In genomic region chrX:85243761-85244410, GRCh38 we compare ENCODE assay signal across 8 cellular contexts. TPM values are rescaled to one million over a fixed set of nuclear protein-coding genes. Genes with fewer than 3 reads are reported as not detected.
A peak's percentile ranks its signal among the peaks of the same experiment; 100 is the strongest.
DNase-seq lines count a peak whose midpoint lies in the region; ATAC-seq and TF ChIP-seq lines count a peak whose summit lies in the region.

A gene with protein sequence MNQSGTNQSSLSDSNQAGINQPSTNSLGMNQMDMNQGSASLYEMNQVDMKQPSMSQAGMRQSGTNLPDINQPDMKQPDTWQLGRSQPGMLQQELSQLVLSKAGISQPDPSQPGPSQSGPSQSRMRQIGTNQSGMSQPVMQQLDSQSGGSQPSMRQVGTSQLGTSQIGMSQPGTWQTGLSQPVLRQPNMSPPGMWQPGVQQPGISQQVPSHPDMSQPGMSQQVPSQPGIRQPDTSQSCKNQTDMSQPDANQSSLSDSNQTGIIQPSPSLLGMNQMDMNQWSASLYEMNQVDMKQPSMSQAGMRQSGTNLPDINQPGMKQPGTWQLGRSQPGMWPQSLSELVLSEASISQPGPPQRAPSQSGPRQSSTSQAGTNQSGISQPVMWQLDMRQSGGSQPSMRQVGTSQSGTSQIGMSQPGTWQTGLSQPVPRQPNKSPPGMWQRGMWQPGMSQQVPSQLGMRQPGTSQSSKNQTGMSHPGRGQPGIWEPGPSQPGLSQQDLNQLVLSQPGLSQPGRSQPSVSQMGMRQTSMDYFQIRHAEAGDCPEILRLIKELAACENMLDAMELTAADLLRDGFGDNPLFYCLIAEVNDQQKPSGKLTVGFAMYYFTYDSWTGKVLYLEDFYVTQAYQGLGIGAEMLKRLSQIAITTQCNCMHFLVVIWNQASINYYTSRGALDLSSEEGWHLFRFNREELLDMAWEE (minus strand): TSS chrX:85243779. CDS start chrX:85108968, 134,811 bp downstream.
Gene ZNF711, plus strand, starts transcription at chrX:85243991. Its CDS starts 3,582 bp downstream, at chrX:85247573.

- peaks cover 3% of the 10 kb centered on the region for H3K4me1 Mint-ChIP-seq in activated naive CD8-positive, alpha-beta T cell treated with anti-CD3 and anti-CD28 coated beads for 36 hours

- peak within 1 kb of the TSS; percentile 14 to 31 for H3K4me3 ChIP-seq in neutrophil (ENCODE audit: low read depth in 1 of 2, low read length in 1 of 2)

- intact Hi-C loops in Right ventricle myocardium inferior (cut with DNase I), result no loop called here
- intact Hi-C loops in cardiac septum (cut with DNase I), result no loop called here
- intact Hi-C loops in Right ventricle myocardium superior (cut with DNase I), result no loop called here

- peaks cover 0 to 9% of the 10 kb centered on the region in 2 experiments for H3K4me1 ChIP-seq in neutrophil (ENCODE audit: control insufficient read depth in 1 of 2, insufficient read depth in 1 of 2, low read depth in 1 of 2, low read length in 1 of 2)

- H3K36me3 ChIP-seq in neutrophil, result no peaks in the 10 kb centered on the region

- H3K27me3 ChIP-seq in neutrophil, result peaks cover 38% of the 10 kb centered on the region

- H3K4me3 Mint-ChIP-seq in activated naive CD8-positive, alpha-beta T cell treated with anti-CD3 and anti-CD28 coated beads for 36 hours, result peak within 1 kb of the TSS; percentile 91

- H3K36me3 Mint-ChIP-seq in activated naive CD8-positive, alpha-beta T cell treated with anti-CD3 and anti-CD28 coated beads for 36 hours, result no peaks in the 10 kb centered on the region

- H3K9me3 ChIP-seq in neutrophil, result no peaks in the 10 kb centered on the region

- no peak for TF ChIP-seq CTCF in neutrophil (IDR thresholded peaks at IDR 0.05)

- peak; percentile 63 for DNase-seq in Right ventricle myocardium inferior (ENCODE audit: missing footprints)
- no peak for DNase-seq in cardiac septum (ENCODE audit: low spot score)
- peak; percentile 77 for DNase-seq in NCI-H510A (lab: John Stamatoyannopoulos, UW)
- DNase-seq in activated naive CD8-positive, alpha-beta T cell treated with anti-CD3 and anti-CD28 coated beads for 36 hours, result peak; percentile 29
- DNase-seq in Right ventricle myocardium superior, result peak; percentile 46
- DNase-seq in SIG-M5 treated with dmso at 0.1 percent for 504 hours (lab: John Stamatoyannopoulos, UW; ENCODE audit: unreplicated experiment), result no peak

- no peaks in the 10 kb centered on the region for H3K9me3 Mint-ChIP-seq in activated naive CD8-positive, alpha-beta T cell treated with anti-CD3 and anti-CD28 coated beads for 36 hours

- peaks cover 4% of the 10 kb centered on the region for H3K27me3 Mint-ChIP-seq in activated naive CD8-positive, alpha-beta T cell treated with anti-CD3 and anti-CD28 coated beads for 36 hours

- no peak within 1 kb of the TSS for H3K27ac ChIP-seq in neutrophil

- H3K27ac Mint-ChIP-seq in activated naive CD8-positive, alpha-beta T cell treated with anti-CD3 and anti-CD28 coated beads for 36 hours, result peak within 1 kb of the TSS; percentile 54

- ATAC-seq in Right ventricle myocardium inferior (no peak), HG03039 (IDR thresholded peaks at IDR 0.05; ENCODE audit: unreplicated experiment) (peak; percentile 62), Right ventricle myocardium superior (ENCODE audit: poor library complexity) (peak; percentile 25)

RNA-seq across cellular contexts. Expression of the first gene that starts in this region (rescaled TPM):
- total RNA-seq in Right ventricle myocardium inferior (not detected), cardiac septum (0.16 TPM), Right ventricle myocardium superior (not detected)
- not detected for total RNA-seq in activated naive CD8-positive, alpha-beta T cell treated with anti-CD3 and anti-CD28 coated beads for 36 hours

RNA-seq across cellular contexts. Expression of gene ZNF711, which starts in this region (rescaled TPM):
- total RNA-seq in Right ventricle myocardium inferior (0.27 TPM), cardiac septum (1.9 TPM), Right ventricle myocardium superior (0.40 TPM)
- 1 to 10 TPM; 1.3 to 1.5 TPM for total RNA-seq in activated naive CD8-positive, alpha-beta T cell treated with anti-CD3 and anti-CD28 coated beads for 36 hours

Comparison
In these comparisons a context has a peak if more than half of its experiments do, and no peak if none do; other contexts are left out.
1. Peak in DNase-seq in Right ventricle myocardium inferior; RNA of the genes that start here not detected or under 1 TPM.
2. Peak in DNase-seq and ATAC-seq in Right ventricle myocardium superior; RNA of the genes that start here not detected or under 1 TPM.
3. DNase-seq: peak in NCI-H510A (single experiment) and activated naive CD8-positive, alpha-beta T cell treated with anti-CD3 and anti-CD28 coated beads for 36 hours (single experiment); none in cardiac septum (single experiment) and SIG-M5 treated with dmso at 0.1 percent for 504 hours (single experiment).